In genomic region chr5:96934291-96934694, GRCh38 we compare ENCODE assay signal across 8 cellular contexts. TPM values are rescaled to one million over a fixed set of nuclear protein-coding genes. Genes with fewer than 3 reads are reported as not detected.
DNase-seq lines count a peak whose midpoint lies in the region; ATAC-seq, FAIRE-seq and TF ChIP-seq lines count a peak whose summit lies in the region.

No MANE protein-coding gene starts in this region.

- 1% methylated on average over 9 of the region's 9 CpGs for WGBS in small intestine, 3 donors

- H3K9me3 ChIP-seq in small intestine (ENCODE audit: control insufficient read depth, low read depth), result no peaks in the 10 kb centered on the region

- H3K9me3 Mint-ChIP-seq in activated B cell treated with CpG ODN at 0.5 μM for 24 hours, result no peaks in the 10 kb centered on the region

- H3K36me3 Mint-ChIP-seq in activated B cell treated with CpG ODN at 0.5 μM for 24 hours (ENCODE audit: low read depth), result peaks cover 33% of the 10 kb centered on the region

- no peaks in the 10 kb centered on the region for H3K36me3 ChIP-seq in small intestine (ENCODE audit: control insufficient read depth in 2 of 2, insufficient read depth in 2 of 2, low read length in 2 of 2)

- ATAC-seq in HG02840 (IDR thresholded peaks at IDR 0.05; ENCODE audit: low FRiP score, unreplicated experiment) (peak; percentile 0), activated B cell treated with CpG ODN at 0.5 μM for 24 hours (ENCODE audit: low read depth) (no peak), GM21447 (IDR thresholded peaks at IDR 0.05; ENCODE audit: unreplicated experiment) (no peak), GM19324 (IDR thresholded peaks at IDR 0.05; ENCODE audit: low FRiP score, unreplicated experiment) (no peak)

- DNase-seq in COLO668 (lab: John Stamatoyannopoulos, UW; ENCODE audit: unreplicated experiment) (peak; percentile 31), activated B cell treated with CpG ODN at 0.5 μM for 24 hours (no peak), hepatic stellate cell (ENCODE audit: low spot score) (peak; percentile 25), small intestine (no peak), cortex of kidney (lab: John Stamatoyannopoulos, UW) (no peak)

- peak overlapping the region; percentile 98 for H3K4me3 Mint-ChIP-seq in activated B cell treated with CpG ODN at 0.5 μM for 24 hours

- intact Hi-C loops in activated B cell treated with CpG ODN at 0.5 μM for 24 hours (cut with micrococcal nuclease), result loop anchor here (2.0 kb wide), 4 partner anchors 13 to 1995 kb away; partner anchors contain the start of genes CHD1 and GLRX

- no peak for FAIRE-seq in small intestine (lab: Jason Lieb, UNC)

- peak overlapping the region; percentile 98 for H3K27ac Mint-ChIP-seq in activated B cell treated with CpG ODN at 0.5 μM for 24 hours

- TF ChIP-seq CTCF in activated B cell treated with CpG ODN at 0.5 μM for 24 hours (IDR thresholded peaks at IDR 0.05), result no peak

- H3K27me3 ChIP-seq in small intestine (ENCODE audit: control insufficient read depth in 2 of 2, insufficient read depth in 2 of 2, low read length in 2 of 2), result no peaks in the 10 kb centered on the region

- peak overlapping the region; percentile 81 to 98 for H3K4me3 ChIP-seq in small intestine (ENCODE audit: low read depth in 1 of 2, low read length in 2 of 2)

- H3K4me1 ChIP-seq in small intestine (ENCODE audit: control insufficient read depth in 2 of 2, insufficient read depth in 1 of 2, low read depth in 1 of 2, low read length in 1 of 2), result peaks cover 0 to 12% of the 10 kb centered on the region in 2 donors

- peak overlapping the region; percentile 92 to 93 for H3K27ac ChIP-seq in small intestine (ENCODE audit: low read depth in 1 of 2, low read length in 1 of 2)

- POLR2A ChIA-PET in activated B cell treated with CpG ODN at 0.5 μM for 24 hours (lab: Charles Lee), result interaction anchor here (0.7 to 4.6 kb wide), 11 partner anchors 12 to 1995 kb away, joined by 3 to 58 read pairs (median 4); partner anchors contain the start of genes CAST, ERAP1 and ERAP2

- H3K4me1 Mint-ChIP-seq in activated B cell treated with CpG ODN at 0.5 μM for 24 hours, result peaks cover 77% of the 10 kb centered on the region

- CTCF ChIA-PET in activated B cell treated with CpG ODN at 0.5 μM for 24 hours (lab: Charles Lee), result interaction anchor here (1.0 to 1.8 kb wide), 3 partner anchors 30 to 65 kb away, joined by 5 to 10 read pairs (median 6); partner anchors contain the start of gene ERAP2

- H3K27me3 Mint-ChIP-seq in activated B cell treated with CpG ODN at 0.5 μM for 24 hours, result no peaks in the 10 kb centered on the region

RNA-seq across cellular contexts. Expression of gene LNPEP, which starts 1.6 kb away (rescaled TPM):
- total RNA-seq in activated B cell treated with CpG ODN at 0.5 μM for 24 hours, result 88.8 and 96.5 TPM in 2 replicates
- polyA plus RNA-seq in small intestine, result 1 to 10 TPM; 1.1 to 7.0 (median 1.6) TPM

RNA-seq across cellular contexts. Expression of gene ERAP2, which starts 58.0 kb away (rescaled TPM):
- total RNA-seq in activated B cell treated with CpG ODN at 0.5 μM for 24 hours, result 63.1 and 80.9 TPM in 2 replicates
- 10 to 100 TPM in 1 of 3 donors, 1 to 10 TPM in 2; 4.1 to 43.3 (median 7.4) TPM for polyA plus RNA-seq in small intestine

Comparison
In these comparisons a context has a peak if more than half of its experiments do, and no peak if none do; other contexts are left out.
1. DNase-seq: peak in COLO668 (single experiment) and hepatic stellate cell (single experiment); none in activated B cell treated with CpG ODN at 0.5 μM for 24 hours (single experiment), small intestine (single experiment) and cortex of kidney (single experiment).